In the genomic region with DNA sequence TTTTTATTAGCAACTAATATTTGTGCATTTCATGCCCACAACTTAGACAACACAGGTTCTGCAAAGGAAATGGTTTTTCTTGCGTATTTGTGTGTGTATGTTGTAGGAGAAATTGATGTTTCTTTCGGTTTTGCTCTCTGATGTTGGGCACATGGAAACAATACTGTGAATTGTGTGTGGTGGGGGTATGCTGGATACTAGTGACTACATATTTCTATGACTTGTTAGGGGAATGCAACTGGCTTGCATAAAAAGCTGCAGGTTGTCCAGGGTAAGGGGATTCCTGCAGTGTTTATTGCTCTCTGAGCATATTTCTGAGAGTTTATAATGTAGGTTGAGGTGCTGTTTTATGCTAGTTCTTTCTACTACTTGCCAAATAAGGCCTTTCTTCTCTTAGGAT, we compare ENCODE assay signal across 9 cellular contexts. TPM values are rescaled to one million over a fixed set of nuclear protein-coding genes. Genes with fewer than 3 reads are reported as not detected.
A peak's percentile ranks its signal among the peaks of the same experiment; 100 is the strongest.
DNase-seq lines count a peak whose midpoint lies in the region; ATAC-seq, FAIRE-seq and TF ChIP-seq lines count a peak whose summit lies in the region.
"Had no signal": no experiment of that assay in that cellular context is flagged by ENCODE, and none has a peak within 500 bp of the region (broad histone marks: within the 10 kb centered on the region; RNA-seq: fewer than 3 reads in every experiment).

No MANE protein-coding gene starts in this region.

- FAIRE-seq in GM18507 (lab: Jason Lieb, UNC), result peak; percentile 77

- TF ChIP-seq CTCF in colonic mucosa (IDR thresholded peaks at IDR 0.05), result no peak
- TF ChIP-seq CTCF in gastrocnemius medialis (IDR thresholded peaks at IDR 0.05 in 4 of 5, conservative IDR thresholded peaks at IDR 0.05 in 1 of 5), result no peak

- H2BK5ac ChIP-seq in neuronal stem cell (ENCODE audit: low read length), result no peak overlapping the region

- H2AFZ ChIP-seq in neuronal stem cell (ENCODE audit: low read length), result no peak overlapping the region

- no peak for ATAC-seq in gastrocnemius medialis

- in situ Hi-C loops in gastrocnemius medialis (cut with MboI; ENCODE audit: low sequenced_read_pairs in 4 of 4), result no loop called here

- no peak overlapping the region for H2BK12ac ChIP-seq in neuronal stem cell (ENCODE audit: low read length)

- H3K27me3 ChIP-seq in HUES64 (ENCODE audit: insufficient read depth, low read length) (no peaks in the 10 kb centered on the region), colonic mucosa (no peaks in the 10 kb centered on the region), neuronal stem cell (ENCODE audit: control insufficient read depth in 3 of 3, insufficient read depth in 3 of 3, low read depth in 1 of 3, low read length in 3 of 3) (no peaks in the 10 kb centered on the region), gastrocnemius medialis (no peaks in the 10 kb centered on the region)

- intact Hi-C loops in colonic mucosa (cut with DNase I) (loop anchor here (10.0 kb wide), 1 partner anchor 209 kb away; no protein-coding TSS in a partner anchor), gastrocnemius medialis (cut with DNase I; ENCODE audit: low total_unique reads) (no loop called here)

- no peak overlapping the region for H2BK120ac ChIP-seq in neuronal stem cell (ENCODE audit: low read depth, low read length)

- H3K4me1 ChIP-seq in HUES64 (ENCODE audit: insufficient read depth, low read length) (peaks cover 17% of the 10 kb centered on the region; the same call in 1 of the 2 replicates), colonic mucosa (no peaks in the 10 kb centered on the region), neuronal stem cell (ENCODE audit: control insufficient read depth in 2 of 2, insufficient read depth in 1 of 2, low read depth in 1 of 2, low read length in 2 of 2) (peaks cover 0 to 3% of the 10 kb centered on the region in 2 donors), gastrocnemius medialis (no peaks in the 10 kb centered on the region)

- H3K9ac ChIP-seq in HUES64 (ENCODE audit: low read depth, low read length), result peak overlapping the region; percentile 97
- peak overlapping the region in 1 of 2 donors; percentile 88 for H3K9ac ChIP-seq in colonic mucosa (ENCODE audit: low read depth in 2 of 2, low read length in 2 of 2)
- H3K9ac ChIP-seq in neuronal stem cell (ENCODE audit: low read depth, low read length, poor library complexity), result no peak overlapping the region

- 11% methylated on average over 2 of the region's 2 CpGs for WGBS in HUES64
- WGBS in neuronal stem cell (ENCODE audit: extremely low coverage in 2 of 2, insufficient read length in 2 of 2, insufficient replicate concordance in 1 of 2), 2 donors, result no CpG with 5 or more reads among the region's 2 CpGs

- H2AK5ac ChIP-seq in neuronal stem cell (ENCODE audit: low read depth, low read length), result no peak overlapping the region

- DNase-seq in GM18507 (ENCODE audit: extremely low spot score, insufficient read length, low read depth) (no peak), colonic mucosa (no peak), neuronal stem cell (ENCODE audit: low spot score) (no peak), NCI-H187 treated with DMSO at 0.1 percent for 48 hours (lab: John Stamatoyannopoulos, UW) (no peak), NAMALWA (ENCODE audit: low spot score) (no peak), gastrocnemius medialis (no peak)
- no peak for DNase-seq in stimulated activated CD4-positive, alpha-beta T cell treated with anti-CD3 and anti-CD28 coated beads, Interleukin-2, amount 100 ng/mL, for 24 hours
- DNase-seq: Kasumi-1 had no signal

- peak overlapping the region; percentile 60 for H3K4me2 ChIP-seq in neuronal stem cell (ENCODE audit: insufficient read depth, low read length, poor library complexity, severe bottlenecking)

- H3K18ac ChIP-seq in neuronal stem cell (ENCODE audit: low read length), result no peak overlapping the region

- H3K9me3 ChIP-seq in HUES64 (ENCODE audit: insufficient read depth, low read depth, low read length) (no peaks in the 10 kb centered on the region), colonic mucosa (no peaks in the 10 kb centered on the region), neuronal stem cell (replicated peaks in 1 of 2; ENCODE audit: control insufficient read depth in 2 of 2, insufficient read depth in 1 of 2, low read depth in 1 of 2, low read length in 2 of 2) (no peaks in the 10 kb centered on the region), gastrocnemius medialis (no peaks in the 10 kb centered on the region)

- H3K27ac ChIP-seq in HUES64 (ENCODE audit: low read depth, low read length), result 0 out of 2 replicates have a peak overlapping the region, but pooled peaks have one; percentile 5
- peak overlapping the region; percentile 91 for H3K27ac ChIP-seq in colonic mucosa
- H3K27ac ChIP-seq in neuronal stem cell (replicated peaks; ENCODE audit: low read length), result no peak overlapping the region
- no peak overlapping the region for H3K27ac ChIP-seq in gastrocnemius medialis

- H3K4me3 ChIP-seq in HUES64 (ENCODE audit: low read length) (peak overlapping the region; percentile 82), colonic mucosa (peak overlapping the region; percentile 49), neuronal stem cell (ENCODE audit: low read length in 2 of 2) (peak overlapping the region; percentile 74 to 97), gastrocnemius medialis (no peak overlapping the region)

- H3K23ac ChIP-seq in neuronal stem cell (ENCODE audit: low read depth, low read length, poor library complexity), result no peak overlapping the region

- H3K36me3 ChIP-seq in HUES64 (ENCODE audit: insufficient read depth, low read length) (peaks cover 38% of the 10 kb centered on the region), colonic mucosa (no peaks in the 10 kb centered on the region), neuronal stem cell (replicated peaks in 1 of 2; ENCODE audit: control insufficient read depth in 2 of 2, insufficient read depth in 2 of 2, low read length in 2 of 2) (peaks cover 4 to 33% of the 10 kb centered on the region in 2 donors), gastrocnemius medialis (no peaks in the 10 kb centered on the region)

- H3K4ac ChIP-seq in neuronal stem cell (ENCODE audit: low read length), result no peak overlapping the region

- H3K14ac ChIP-seq in neuronal stem cell (ENCODE audit: low read length), result no peak overlapping the region

- TF ChIP-seq POLR2A in gastrocnemius medialis (IDR thresholded peaks at IDR 0.05), result no peak

- peaks cover 2% of the 10 kb centered on the region for H3K79me1 ChIP-seq in neuronal stem cell (ENCODE audit: low read depth, low read length)

- no peak overlapping the region for H4K91ac ChIP-seq in neuronal stem cell (ENCODE audit: low read depth, low read length, poor library complexity)

- H4K8ac ChIP-seq in neuronal stem cell (ENCODE audit: low read depth, low read length), result no peak overlapping the region

- H2BK15ac ChIP-seq in neuronal stem cell (ENCODE audit: low read length), result no peak overlapping the region

RNA-seq across cellular contexts. Expression of a gene that starts 11.6 kb away (rescaled TPM):
- 26.2 TPM for polyA plus RNA-seq in HUES64 (2013, experiment 1 of 2)
- polyA plus RNA-seq in HUES64 (2013, experiment 2 of 2), result 28.5 TPM
- total RNA-seq in colonic mucosa (10 to 100 TPM; 68.9 to 78.9 TPM), gastrocnemius medialis (1 to 10 TPM in 1 of 4 donors, under 1 TPM in 3; 0.20 to 3.4 (median 0.69) TPM)
- 55.1 TPM for polyA plus RNA-seq in neuronal stem cell (2013, experiment 1 of 2)
- 55.1 TPM for polyA plus RNA-seq in neuronal stem cell (2013, experiment 2 of 2)

RNA-seq across cellular contexts. Expression of a gene that starts 33.1 kb away (rescaled TPM):
- 19.9 TPM for polyA plus RNA-seq in HUES64 (2013, experiment 1 of 2)
- 14.1 TPM for polyA plus RNA-seq in HUES64 (2013, experiment 2 of 2)
- total RNA-seq in colonic mucosa (10 to 100 TPM in 1 of 2 donors, 1 to 10 TPM in 1; 5.0 to 15.3 TPM), gastrocnemius medialis (not detected)
- polyA plus RNA-seq in neuronal stem cell (2013, experiment 1 of 2), result 3.0 TPM
- polyA plus RNA-seq in neuronal stem cell (2013, experiment 2 of 2), result 3.1 TPM

Comparison
In these comparisons a context has a peak if more than half of its experiments do, and no peak if none do; other contexts are left out.
1. H3K27ac ChIP-seq: peak in HUES64 (single experiment) and colonic mucosa (single experiment); none in neuronal stem cell (single experiment) and gastrocnemius medialis (0 of 4).
2. H3K4me3 ChIP-seq: peak in HUES64 (single experiment), colonic mucosa (single experiment) and neuronal stem cell (2 of 2); none in gastrocnemius medialis (0 of 4).
3. RNA of a gene that starts 11.6 kb away (total RNA-seq): 68.9 to 78.9 TPM in colonic mucosa; 0.20 to 3.4 TPM in gastrocnemius medialis; every median in the first group is over 10 times any median in the second.
4. RNA of a gene that starts 33.1 kb away (total RNA-seq): 5.0 to 15.3 TPM in colonic mucosa; not detected in gastrocnemius medialis; every median in the first group is over 4 times any median in the second.